13 cellular contexts compared by ENCODE assay signal in genomic region chr14:91047174-91047753, GRCh38. TPM values are rescaled to one million over a fixed set of nuclear protein-coding genes. Genes with fewer than 3 reads are reported as not detected.
DNase-seq lines count a peak whose midpoint lies in the region; ATAC-seq, FAIRE-seq and TF ChIP-seq lines count a peak whose summit lies in the region.
"Had no signal": no experiment of that assay in that cellular context is flagged by ENCODE, and none has a peak within 500 bp of the region (broad histone marks: within the 10 kb centered on the region; RNA-seq: fewer than 3 reads in every experiment).

No MANE protein-coding gene starts in this region.

- H3K4me3 Mint-ChIP-seq in activated naive CD8-positive, alpha-beta T cell, result peak overlapping the region; percentile 8
- peak overlapping the region in 4 of 10 donors; percentile 0 to 23 (median 6) for H3K4me3 Mint-ChIP-seq in naive thymus-derived CD8-positive, alpha-beta T cell
- no peak overlapping the region for H3K4me3 Mint-ChIP-seq in HFFc6
- H3K4me3 Mint-ChIP-seq in Caco-2 (ENCODE audit: unreplicated experiment), result no peak overlapping the region
- H3K4me3 Mint-ChIP-seq: T-helper 2 cell treated with Interferon-gamma antibody and Interleukin-4, amounts not matched to agents 5 μg/mL and 100 μg/mL, for 36 hours had no signal

- FAIRE-seq in GM12891 (lab: Jason Lieb, UNC), result peak; percentile 40

- POLR2A ChIA-PET in naive thymus-derived CD8-positive, alpha-beta T cell (lab: Charles Lee), result interaction anchor here (0.7 kb wide), 1 partner anchor 17 kb away, joined by 4 read pairs; no protein-coding TSS in a partner anchor
- POLR2A ChIA-PET in Caco-2 (lab: Charles Lee), result no interaction called here

- peaks cover 8% of the 10 kb centered on the region for H3K36me3 Mint-ChIP-seq in activated naive CD8-positive, alpha-beta T cell
- peaks cover 0 to 4% (median 0%) of the 10 kb centered on the region in 3 donors for H3K36me3 Mint-ChIP-seq in naive thymus-derived CD8-positive, alpha-beta T cell
- H3K36me3 Mint-ChIP-seq in HFFc6 (ENCODE audit: low read depth), result no peaks in the 10 kb centered on the region
- no peaks in the 10 kb centered on the region for H3K36me3 Mint-ChIP-seq in Caco-2 (ENCODE audit: insufficient read depth, unreplicated experiment)

- CTCF ChIA-PET in Caco-2 (lab: Charles Lee), result no interaction called here

- H3K9me3 Mint-ChIP-seq in activated naive CD8-positive, alpha-beta T cell (ENCODE audit: low read depth), result no peaks in the 10 kb centered on the region
- H3K9me3 Mint-ChIP-seq in naive thymus-derived CD8-positive, alpha-beta T cell, result no peaks in the 10 kb centered on the region
- no peaks in the 10 kb centered on the region for H3K9me3 Mint-ChIP-seq in HFFc6
- H3K9me3 Mint-ChIP-seq in Caco-2 (ENCODE audit: unreplicated experiment), result no peaks in the 10 kb centered on the region
- H3K9me3 Mint-ChIP-seq: T-helper 2 cell treated with Interferon-gamma antibody and Interleukin-4, amounts not matched to agents 5 μg/mL and 100 μg/mL, for 36 hours had no signal

- H3K27me3 ChIP-seq in Caco-2 (replicated peaks; ENCODE audit: control insufficient read depth, insufficient read depth, low read length), result no peaks in the 10 kb centered on the region
- H3K27me3 ChIP-seq: adrenal gland had no signal

- BruUV-seq in Caco-2 (replicated peaks; lab: Mats Ljungman, UMichigan), result no TSS peak

- no peaks in the 10 kb centered on the region for H3K36me3 ChIP-seq in Caco-2 (ENCODE audit: control insufficient read depth, insufficient read depth, low read length)
- H3K36me3 ChIP-seq: adrenal gland had no signal

- TF ChIP-seq POLR2A in GM12891 (IDR thresholded peaks at IDR 0.05; ENCODE audit: low read depth, low read length), result no peak

- intact Hi-C loops in Caco-2 (cut with micrococcal nuclease; ENCODE audit: unreplicated experiment), result no loop called here

- no peaks in the 10 kb centered on the region for H3K27me3 Mint-ChIP-seq in activated naive CD8-positive, alpha-beta T cell
- H3K27me3 Mint-ChIP-seq in naive thymus-derived CD8-positive, alpha-beta T cell, result no peaks in the 10 kb centered on the region
- H3K27me3 Mint-ChIP-seq in HFFc6 (ENCODE audit: insufficient read depth), result peaks cover 3% of the 10 kb centered on the region
- H3K27me3 Mint-ChIP-seq in Caco-2 (ENCODE audit: insufficient read depth, unreplicated experiment), result no peaks in the 10 kb centered on the region

- DNase-seq in GM12891 (ENCODE audit: insufficient read length, low spot score) (no peak), HFFc6 (no peak), NCI-H510A treated with DMSO at 0.1 percent for 48 hours (lab: John Stamatoyannopoulos, UW) (no peak), Caco-2 (no peak)
- no peak for DNase-seq in naive thymus-derived CD8-positive, alpha-beta T cell
- DNase-seq: adrenal gland, cortex of kidney, NCI-H187 treated with DMSO at 0.1 percent for 48 hours had no signal

- H3K9me3 ChIP-seq in Caco-2, result no peaks in the 10 kb centered on the region
- H3K9me3 ChIP-seq: adrenal gland had no signal

- H3K4me1 Mint-ChIP-seq in activated naive CD8-positive, alpha-beta T cell (ENCODE audit: low read depth), result peaks cover 46% of the 10 kb centered on the region
- H3K4me1 Mint-ChIP-seq in naive thymus-derived CD8-positive, alpha-beta T cell, result peaks cover 30 to 48% (median 42%) of the 10 kb centered on the region in 4 donors
- H3K4me1 Mint-ChIP-seq in HFFc6 (ENCODE audit: low read depth) (no peaks in the 10 kb centered on the region), Caco-2 (ENCODE audit: low read depth, unreplicated experiment) (no peaks in the 10 kb centered on the region)

- H3K4me1 ChIP-seq in Caco-2, result no peaks in the 10 kb centered on the region
- H3K4me1 ChIP-seq: adrenal gland had no signal

- TF ChIP-seq CTCF in HFFc6 (IDR thresholded peaks at IDR 0.05) (no peak), Caco-2 (IDR thresholded peaks at IDR 0.05; ENCODE audit: insufficient read depth in 1 of 2, low read depth in 1 of 2, low read length in 1 of 2, severe bottlenecking in 1 of 2, unreplicated experiment in 1 of 2) (no peak)

- ATAC-seq in HG03064 (IDR thresholded peaks at IDR 0.05; ENCODE audit: low read depth, unreplicated experiment), result peak; percentile 67
- ATAC-seq in naive thymus-derived CD8-positive, alpha-beta T cell, result peak; percentile 56 to 57
- ATAC-seq in HG02981 (IDR thresholded peaks at IDR 0.05; ENCODE audit: unreplicated experiment), result no peak

- H3K4me3 ChIP-seq in Caco-2 (ENCODE audit: low read depth, low read length), result no peak overlapping the region
- H3K4me3 ChIP-seq: adrenal gland, skin epidermis had no signal

- H3K27ac Mint-ChIP-seq in activated naive CD8-positive, alpha-beta T cell, result peak overlapping the region; percentile 0
- peak overlapping the region in 3 of 10 donors; percentile 11 to 53 (median 17) for H3K27ac Mint-ChIP-seq in naive thymus-derived CD8-positive, alpha-beta T cell
- H3K27ac Mint-ChIP-seq in HFFc6 (no peak overlapping the region), Caco-2 (ENCODE audit: unreplicated experiment) (no peak overlapping the region)

TF ChIP-seq in GM12891, 5 proteins besides CTCF, POLR2A, EP300 and RAD21:
- TF ChIP-seq TAF1 (IDR thresholded peaks at IDR 0.05; ENCODE audit: low read depth, low read length), result no peak
- no peak for TF ChIP-seq SPI1 (IDR thresholded peaks at IDR 0.05; ENCODE audit: low read depth, low read length)
- no peak for TF ChIP-seq POLR2AphosphoS5 (IDR thresholded peaks at IDR 0.05; ENCODE audit: low read depth, low read length)
- no peak for TF ChIP-seq PAX5 (IDR thresholded peaks at IDR 0.05; ENCODE audit: insufficient read depth, low read length, severe bottlenecking)
- no peak for TF ChIP-seq POU2F2 (IDR thresholded peaks at IDR 0.05; ENCODE audit: low read depth, low read length)

RNA-seq across cellular contexts. Expression of gene RPS6KA5, which starts 13.2 kb away (rescaled TPM):
- polyA plus RNA-seq in GM12891 (2012; ENCODE audit: low read depth, missing spikeins), result 0.54 TPM
- total RNA-seq in naive thymus-derived CD8-positive, alpha-beta T cell, result 10 to 100 TPM; 18.4 to 23.2 TPM
- polyA plus RNA-seq in naive thymus-derived CD8-positive, alpha-beta T cell, result 10 to 100 TPM; 12.3 to 14.5 (median 14.3) TPM
- total RNA-seq in HFFc6 (2021; fragmentation: NEBNext Ultra II Directional; extraction: Animal tissue kit (Norgen Biotek cat#: 25700)), result under 1 TPM; 0.36 to 0.91 (median 0.48) TPM
- 5.7 and 6.0 TPM in 2 replicates for total RNA-seq in Caco-2 (2022)
